Comparison of ENCODE assay signal across 10 cellular contexts in the genomic region with DNA sequence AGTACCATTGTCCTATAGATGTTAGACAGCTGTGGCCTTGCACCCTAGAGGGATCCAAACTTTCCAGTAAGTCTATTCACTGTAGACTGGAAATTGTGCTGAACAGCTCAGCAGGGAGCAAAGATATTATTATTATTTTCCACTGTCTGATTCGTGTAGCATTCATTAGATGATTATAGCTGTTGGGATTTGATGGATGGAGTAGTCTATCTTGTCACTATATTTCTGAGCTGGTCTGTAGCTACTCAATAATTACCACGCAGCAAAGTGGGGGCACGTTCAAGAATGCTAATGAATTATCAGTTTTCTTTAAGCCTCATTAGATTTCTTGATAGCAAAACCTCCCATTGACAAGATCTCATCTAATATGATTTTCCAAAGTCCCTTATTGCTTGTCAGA.
"Had no signal": no experiment of that assay in that cellular context is flagged by ENCODE, and none has a peak within 500 bp of the region (broad histone marks: within the 10 kb centered on the region; RNA-seq: fewer than 3 reads in every experiment).

No MANE protein-coding gene starts in this region.

- FAIRE-seq: H54 had no signal

- H3K9ac ChIP-seq: GM23248 had no signal

- H3K4me1 ChIP-seq: HAP-1 had no signal

- DNase-seq: GM23248, GOT3, H7, H9, HCEC 1CT, HFFc6 had no signal

- H3K36me3 ChIP-seq: HAP-1 had no signal

- ATAC-seq: GM23338, HCT116 had no signal

- H3K4me3 ChIP-seq: GM23248, GM23338, HAP-1 had no signal

- H3K9me3 ChIP-seq: HAP-1 had no signal

- H3K27ac ChIP-seq: GM23248 had no signal

- H2AFZ ChIP-seq: GM23248, GM23338 had no signal

- H3K4me2 ChIP-seq: GM23338 had no signal
